9 cellular contexts compared by ENCODE assay signal in the genomic region with DNA sequence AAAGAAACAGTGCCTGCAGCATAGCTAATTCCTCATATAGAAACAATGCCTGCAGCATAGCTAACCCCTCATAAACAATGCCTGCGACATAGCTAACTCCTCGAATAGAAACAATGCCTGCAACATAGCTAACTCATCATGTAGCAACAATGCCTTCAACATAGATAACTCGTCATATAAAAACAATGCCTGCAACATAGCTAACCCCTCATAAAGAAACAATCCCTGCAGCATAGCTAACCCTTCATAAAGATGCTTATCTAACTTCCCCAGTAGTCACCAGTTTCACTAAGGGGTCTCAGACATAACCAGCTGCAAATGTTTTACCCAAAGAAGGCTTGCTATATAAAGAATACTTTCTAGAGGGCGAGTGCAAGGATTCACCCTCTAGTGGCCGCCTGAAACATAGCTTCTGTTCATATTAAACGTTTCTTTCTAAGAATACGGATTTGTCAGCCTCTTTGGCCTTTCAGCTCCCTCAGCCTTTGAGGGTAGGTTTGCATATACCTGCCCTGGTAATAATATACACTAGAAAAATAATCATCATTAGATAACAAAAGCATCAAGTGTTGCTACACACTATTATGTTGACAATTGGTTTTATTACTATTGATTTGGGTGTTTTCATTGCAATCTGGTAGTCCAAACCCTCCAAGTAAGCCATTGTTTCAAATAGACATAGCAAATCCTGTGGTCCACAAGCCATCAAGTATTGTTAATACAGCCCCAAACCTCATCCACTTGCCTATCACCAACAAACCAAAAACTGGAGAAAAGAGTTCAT.
DNase-seq lines count a peak whose midpoint lies in the region; ATAC-seq and TF ChIP-seq lines count a peak whose summit lies in the region.
"Had no signal": no experiment of that assay in that cellular context is flagged by ENCODE, and none has a peak within 500 bp of the region (broad histone marks: within the 10 kb centered on the region; RNA-seq: fewer than 3 reads in every experiment).

No MANE protein-coding gene starts in this region.

- no peak overlapping the region for H3K4me3 Mint-ChIP-seq in activated naive CD4-positive, alpha-beta T cell treated with anti-CD3 and anti-CD28 coated beads, Interleukin-2, amount 10 ng/mL, durations not matched to agents 7 days and 5 days
- no peak overlapping the region for H3K4me3 Mint-ChIP-seq in stimulated activated naive B cell treated with anti-CD40 and anti-IgM and Interleukin-4, amounts not matched to agents 10 μg/mL and 1 μg/mL and 100 μg/mL, for 72 hours
- H3K4me3 Mint-ChIP-seq: dendritic cell treated with granulocyte-macrophage colony-stimulating factor and Interleukin-4, amounts not matched to agents 40 ng/mL and 50 ng/mL, for 4 days had no signal

- no peaks in the 10 kb centered on the region for H3K36me3 Mint-ChIP-seq in activated naive CD4-positive, alpha-beta T cell treated with anti-CD3 and anti-CD28 coated beads, Interleukin-2, amount 10 ng/mL, durations not matched to agents 7 days and 5 days
- peaks cover 3% of the 10 kb centered on the region in 2 donors for H3K36me3 Mint-ChIP-seq in stimulated activated naive B cell treated with anti-CD40 and anti-IgM and Interleukin-4, amounts not matched to agents 10 μg/mL and 1 μg/mL and 100 μg/mL, for 72 hours

- DNase-seq in activated naive CD4-positive, alpha-beta T cell treated with anti-CD3 and anti-CD28 coated beads, Interleukin-2, amount 10 ng/mL, durations not matched to agents 7 days and 5 days = peak; percentile 40
- DNase-seq in activated naive CD4-positive, alpha-beta T cell treated with Interleukin-2 at 50 U/mL for 16 hours = no peak
- DNase-seq in RWPE1 (ENCODE audit: low spot score) = peak; percentile 17
- DNase-seq in germinal center (ENCODE audit: low spot score) = peak; percentile 26
- DNase-seq in stimulated activated naive B cell treated with anti-CD40 and anti-IgM and Interleukin-4, amounts not matched to agents 10 μg/mL and 1 μg/mL and 100 μg/mL, for 72 hours = no peak
- DNase-seq in epidermal melanocyte (ENCODE audit: insufficient read length, low spot score) = no peak
- DNase-seq in NCI-H2107 (lab: John Stamatoyannopoulos, UW) = no peak

- H3K27me3 Mint-ChIP-seq in activated naive CD4-positive, alpha-beta T cell treated with anti-CD3 and anti-CD28 coated beads, Interleukin-2, amount 10 ng/mL, durations not matched to agents 7 days and 5 days = peaks cover 7% of the 10 kb centered on the region
- H3K27me3 Mint-ChIP-seq in stimulated activated naive B cell treated with anti-CD40 and anti-IgM and Interleukin-4, amounts not matched to agents 10 μg/mL and 1 μg/mL and 100 μg/mL, for 72 hours = peaks cover 0 to 3% of the 10 kb centered on the region in 2 donors
- H3K27me3 Mint-ChIP-seq: dendritic cell treated with granulocyte-macrophage colony-stimulating factor and Interleukin-4, amounts not matched to agents 40 ng/mL and 50 ng/mL, for 4 days had no signal

- CTCF ChIA-PET in activated naive CD4-positive, alpha-beta T cell treated with anti-CD3 and anti-CD28 coated beads, Interleukin-2, amount 10 ng/mL, durations not matched to agents 7 days and 5 days (lab: Charles Lee) = interaction anchor here (0.6 to 2.0 kb wide), 17 partner anchors 10 to 270 kb away, joined by 3 to 9 read pairs (median 3); a partner anchor contains a TSS
- CTCF ChIA-PET in RWPE1 (lab: Yijun Ruan, JAX) = interaction anchor here (0.6 to 1.3 kb wide), 17 partner anchors 12 to 644 kb away, joined by 3 to 7 read pairs (median 3); no protein-coding TSS in a partner anchor

- POLR2A ChIA-PET in RWPE1 (lab: Yijun Ruan, JAX; ENCODE audit: low non-redundant PET) = no interaction called here

- no peak overlapping the region for H3K27ac Mint-ChIP-seq in activated naive CD4-positive, alpha-beta T cell treated with anti-CD3 and anti-CD28 coated beads, Interleukin-2, amount 10 ng/mL, durations not matched to agents 7 days and 5 days
- H3K27ac Mint-ChIP-seq in stimulated activated naive B cell treated with anti-CD40 and anti-IgM and Interleukin-4, amounts not matched to agents 10 μg/mL and 1 μg/mL and 100 μg/mL, for 72 hours = no peak overlapping the region
- H3K27ac Mint-ChIP-seq: dendritic cell treated with granulocyte-macrophage colony-stimulating factor and Interleukin-4, amounts not matched to agents 40 ng/mL and 50 ng/mL, for 4 days had no signal

- H3K4me1 Mint-ChIP-seq in activated naive CD4-positive, alpha-beta T cell treated with anti-CD3 and anti-CD28 coated beads, Interleukin-2, amount 10 ng/mL, durations not matched to agents 7 days and 5 days = no peaks in the 10 kb centered on the region
- no peaks in the 10 kb centered on the region for H3K4me1 Mint-ChIP-seq in stimulated activated naive B cell treated with anti-CD40 and anti-IgM and Interleukin-4, amounts not matched to agents 10 μg/mL and 1 μg/mL and 100 μg/mL, for 72 hours

- H3K9me3 Mint-ChIP-seq in activated naive CD4-positive, alpha-beta T cell treated with anti-CD3 and anti-CD28 coated beads, Interleukin-2, amount 10 ng/mL, durations not matched to agents 7 days and 5 days = peaks cover 3% of the 10 kb centered on the region
- H3K9me3 Mint-ChIP-seq in stimulated activated naive B cell treated with anti-CD40 and anti-IgM and Interleukin-4, amounts not matched to agents 10 μg/mL and 1 μg/mL and 100 μg/mL, for 72 hours = peaks cover 3% of the 10 kb centered on the region in 2 donors

- ATAC-seq in stimulated activated naive B cell treated with anti-CD40 and anti-IgM and Interleukin-4, amounts not matched to agents 10 μg/mL and 1 μg/mL and 100 μg/mL, for 72 hours (replicated peaks) = peak; percentile 45 to 50
- ATAC-seq in HG03045 (IDR thresholded peaks at IDR 0.05; ENCODE audit: unreplicated experiment) = no peak

- peak; percentile 81 for TF ChIP-seq CTCF in RWPE1 (conservative IDR thresholded peaks at IDR 0.05; ENCODE audit: low read depth)

- no peak overlapping the region for H3K27ac ChIP-seq in RWPE1

Comparison
In these comparisons a context has a peak if more than half of its experiments do, and no peak if none do; other contexts are left out.
1. DNase-seq: peak in activated naive CD4-positive, alpha-beta T cell treated with anti-CD3 and anti-CD28 coated beads, Interleukin-2, amount 10 ng/mL, durations not matched to agents 7 days and 5 days (single experiment), RWPE1 (single experiment) and germinal center (single experiment); none in activated naive CD4-positive, alpha-beta T cell treated with Interleukin-2 at 50 U/mL for 16 hours (single experiment), stimulated activated naive B cell treated with anti-CD40 and anti-IgM and Interleukin-4, amounts not matched to agents 10 μg/mL and 1 μg/mL and 100 μg/mL, for 72 hours (single experiment), epidermal melanocyte (single experiment) and NCI-H2107 (single experiment).